In the genomic region with DNA sequence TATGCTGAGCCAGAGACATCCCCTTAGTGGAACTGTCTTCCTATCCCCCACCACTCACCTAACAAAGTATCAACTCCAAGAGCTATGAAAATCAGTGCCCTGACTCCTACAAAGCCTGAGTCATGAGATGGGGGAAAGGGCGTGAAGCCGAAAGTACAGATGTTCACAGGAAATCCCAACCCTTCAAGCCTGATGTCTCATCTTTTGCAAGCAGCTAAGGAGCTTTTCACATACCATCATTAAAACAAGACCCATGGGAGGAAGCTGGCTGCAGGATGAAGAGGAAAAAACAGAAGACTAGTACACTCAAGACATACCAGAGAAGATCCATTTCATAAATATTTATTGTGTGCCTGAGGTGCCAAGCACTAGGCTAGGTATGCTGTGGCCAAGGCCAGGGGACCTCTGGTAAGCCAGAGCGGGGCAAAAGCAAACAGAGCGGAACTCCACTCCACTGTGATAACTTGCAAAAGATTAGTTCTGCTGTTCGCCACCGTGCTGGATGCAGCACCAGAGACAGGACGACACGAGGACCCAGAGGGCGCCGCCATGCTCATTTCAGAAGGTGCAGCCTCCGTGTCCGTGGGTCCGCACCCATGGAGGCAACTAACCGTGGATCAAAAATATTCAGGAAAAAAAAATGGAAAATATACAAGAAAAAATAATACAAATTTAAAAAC, we compare ENCODE assay signal across 9 cellular contexts. TPM values are rescaled to one million over a fixed set of nuclear protein-coding genes. Genes with fewer than 3 reads are reported as not detected.
DNase-seq lines count a peak whose midpoint lies in the region; ATAC-seq and TF ChIP-seq lines count a peak whose summit lies in the region.
"Had no signal": no experiment of that assay in that cellular context is flagged by ENCODE, and none has a peak within 500 bp of the region (broad histone marks: within the 10 kb centered on the region; RNA-seq: fewer than 3 reads in every experiment).

No MANE protein-coding gene starts in this region.

- H3K27ac ChIP-seq in HCT116 (ENCODE audit: low read depth, low read length) = peak overlapping the region; percentile 86; the same call in 1 of the 2 replicates
- H3K27ac ChIP-seq: HL-60 had no signal

- H3K4me1 Mint-ChIP-seq in WTC11 = peaks cover 6% of the 10 kb centered on the region; the same call in 1 of the 2 replicates

- TF ChIP-seq POLR2A in HCT116 (IDR thresholded peaks at IDR 0.05; ENCODE audit: borderline replicate concordance, extremely low read depth, insufficient read depth, insufficient read length) = no peak

- DNase-seq in HCT116 (ENCODE audit: low read depth, low spot score) (no peak), WTC11 (ENCODE audit: low spot score) (no peak), glomerular visceral epithelial cell (ENCODE audit: extremely low spot score) (peak; percentile 71), stromal cell of bone marrow (ENCODE audit: low read depth) (peak; percentile 93), T-helper 9 cell (no peak), iPS-NIHi7 (ENCODE audit: extremely low spot score) (no peak), GM19238 (ENCODE audit: insufficient read length, low spot score) (no peak)
- DNase-seq: activated effector memory CD4-positive, alpha-beta T cell treated with Interleukin-2 at 50 U/mL for 16 hours had no signal

- H4K20me1 ChIP-seq in HCT116 (ENCODE audit: insufficient read depth) = no peaks in the 10 kb centered on the region

- H3K79me2 ChIP-seq in HCT116 (ENCODE audit: insufficient read depth, low read length) = peaks cover 3% of the 10 kb centered on the region; the same call in 1 of the 2 replicates

- no peaks in the 10 kb centered on the region for H3K27me3 ChIP-seq in HCT116 (ENCODE audit: insufficient read depth, low read length)

- H3K4me3 ChIP-seq in HCT116 (replicated peaks in 1 of 2; ENCODE audit: low read depth in 1 of 2, low read length in 2 of 2) = no peak overlapping the region

- RAD21 ChIA-PET in HCT116 (lab: Charles Lee; ENCODE audit: low non-redundant PET in 1 of 2, low total read pairs in 2 of 2, uncharacterized antibody in 2 of 2, unreplicated experiment in 2 of 2) = no interaction called here

- no peaks in the 10 kb centered on the region for H3K9me3 Mint-ChIP-seq in WTC11

- H3K9me3 ChIP-seq in HCT116 (ENCODE audit: control insufficient read depth in 1 of 2, insufficient read depth in 1 of 2, low read depth in 1 of 2, low read length in 2 of 2) = no peaks in the 10 kb centered on the region

- TF ChIP-seq CTCF in HCT116 (IDR thresholded peaks at IDR 0.05 in 2 of 3, conservative IDR thresholded peaks at IDR 0.05 in 1 of 3; ENCODE audit: borderline replicate concordance in 1 of 3, insufficient read depth in 1 of 3, low read depth in 2 of 3, low read length in 2 of 3) = no peak
- TF ChIP-seq CTCF in WTC11 (IDR thresholded peaks at IDR 0.05) = no peak

- H3K9me2 ChIP-seq in HCT116 (ENCODE audit: insufficient read depth) = no peaks in the 10 kb centered on the region

- BruUV-seq in HCT116 (replicated peaks; lab: Mats Ljungman, UMichigan) = no TSS peak

- H3K36me3 Mint-ChIP-seq in WTC11 = no peaks in the 10 kb centered on the region

- POLR2A ChIA-PET in HCT116 (lab: Charles Lee) (interaction anchor here (1.1 kb wide), 1 partner anchor 10 kb away, joined by 3 read pairs; no protein-coding TSS in a partner anchor), WTC11 (lab: Charles Lee) (no interaction called here)

- 0 out of 2 replicates have a peak, but pooled peaks cover 5% of the 10 kb centered on the region for H3K27me3 Mint-ChIP-seq in WTC11 (ENCODE audit: low read depth)

- no peaks in the 10 kb centered on the region for H3K36me3 ChIP-seq in HCT116 (ENCODE audit: control insufficient read depth in 1 of 2, insufficient read depth in 2 of 2, low read length in 2 of 2)

- H3K9ac ChIP-seq in HCT116 (ENCODE audit: low read length) = peak overlapping the region; percentile 47

- H3K4me1 ChIP-seq in HCT116 (ENCODE audit: control insufficient read depth in 1 of 2, insufficient read depth in 2 of 2, low read length in 2 of 2) = peaks cover 43 to 64% of the 10 kb centered on the region in 2 experiments

- CTCF ChIA-PET in HCT116 (lab: Charles Lee) (interaction anchor here (1.9 to 2.6 kb wide), 2 partner anchors 11 to 23 kb away, joined by 7 to 8 read pairs; no protein-coding TSS in a partner anchor), WTC11 (lab: Charles Lee) (interaction anchor here (4.8 to 7.0 kb wide), 2 partner anchors 11 to 22 kb away, joined by 48 to 60 read pairs; no protein-coding TSS in a partner anchor)

- no peak for ATAC-seq in HCT116
- no peak for ATAC-seq in WTC11

- peak overlapping the region; percentile 83 for H3K27ac Mint-ChIP-seq in WTC11

- no peak for TF ChIP-seq RAD21 in HCT116 (IDR thresholded peaks at IDR 0.05; ENCODE audit: low read depth)

- peak overlapping the region; percentile 80 for H3K4me2 ChIP-seq in HCT116 (ENCODE audit: low read length)

- H2AFZ ChIP-seq in HCT116 (ENCODE audit: low read depth, low read length, poor library complexity, severe bottlenecking) = no peak overlapping the region

- intact Hi-C loops in HCT116 (cut with micrococcal nuclease) = loop anchor here (5.0 to 10.0 kb wide), 2 partner anchors 68 to 691 kb away; partner anchors contain the start of genes SGSM2, TLCD2 and TSR1

- H3K4me3 Mint-ChIP-seq in WTC11 = no peak overlapping the region

TF ChIP-seq in HCT116, 20 proteins besides CTCF, POLR2A, EP300 and RAD21:
- TF ChIP-seq, protein P1, sequence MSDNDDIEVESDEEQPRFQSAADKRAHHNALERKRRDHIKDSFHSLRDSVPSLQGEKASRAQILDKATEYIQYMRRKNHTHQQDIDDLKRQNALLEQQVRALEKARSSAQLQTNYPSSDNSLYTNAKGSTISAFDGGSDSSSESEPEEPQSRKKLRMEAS (IDR thresholded peaks at IDR 0.05) = no peak
- TF ChIP-seq ZFX (IDR thresholded peaks at IDR 0.05) = no peak
- 0 out of 2 replicates have a peak, but pooled peaks have one; percentile 13 for TF ChIP-seq JUND (IDR thresholded peaks at IDR 0.05)
- TF ChIP-seq, protein P2, sequence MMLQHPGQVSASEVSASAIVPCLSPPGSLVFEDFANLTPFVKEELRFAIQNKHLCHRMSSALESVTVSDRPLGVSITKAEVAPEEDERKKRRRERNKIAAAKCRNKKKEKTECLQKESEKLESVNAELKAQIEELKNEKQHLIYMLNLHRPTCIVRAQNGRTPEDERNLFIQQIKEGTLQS (IDR thresholded peaks at IDR 0.05) = no peak

TF ChIP-seq in WTC11, 78 proteins besides CTCF, POLR2A, EP300 and RAD21:
- no peak for TF ChIP-seq ZNF416 (CRISPR knock-in tag; IDR thresholded peaks at IDR 0.05)

RNA-seq across cellular contexts. Expression of gene MNT, which starts 4.5 kb away (rescaled TPM):
- total RNA-seq in HCT116 (2021; ENCODE audit: unreplicated experiment) (37.0 TPM), WTC11 (2021) (18.3 to 21.6 TPM (median 18.4 TPM) in 3 replicates)
- 19.2 and 23.8 TPM in 2 replicates for polyA plus RNA-seq in HCT116 (2012)

Comparison
In these comparisons a context has a peak if more than half of its experiments do, and no peak if none do; other contexts are left out.
1. DNase-seq: peak in glomerular visceral epithelial cell (single experiment) and stromal cell of bone marrow (single experiment); none in HCT116 (single experiment), WTC11 (single experiment), T-helper 9 cell (single experiment), iPS-NIHi7 (single experiment) and GM19238 (single experiment).